In the genomic region with DNA sequence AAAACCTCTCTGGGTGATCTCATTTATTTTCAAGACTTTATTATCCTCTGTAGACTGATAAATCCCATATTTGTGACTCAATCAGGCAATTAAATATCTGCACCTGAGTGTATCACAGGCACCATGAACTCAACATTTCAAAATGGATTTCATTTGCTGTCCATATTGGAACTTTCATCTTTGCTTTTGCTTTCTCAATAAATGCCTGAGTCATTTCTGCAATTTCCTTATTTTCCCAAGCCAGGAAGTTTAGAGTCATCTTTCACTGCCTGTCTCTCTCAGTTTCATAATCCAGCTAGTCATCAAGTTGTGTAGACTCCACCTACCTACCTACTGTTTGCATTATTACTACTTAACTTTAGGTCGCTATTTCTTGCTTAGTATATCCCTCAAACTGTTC, we compare ENCODE assay signal across 1 cellular context.
TF ChIP-seq lines count a peak whose summit lies in the region.

No MANE protein-coding gene starts in this region.

TF ChIP-seq in HepG2, 621 proteins besides CTCF, POLR2A, EP300 and RAD21 (continued from another document):
- TF ChIP-seq, protein P1, sequence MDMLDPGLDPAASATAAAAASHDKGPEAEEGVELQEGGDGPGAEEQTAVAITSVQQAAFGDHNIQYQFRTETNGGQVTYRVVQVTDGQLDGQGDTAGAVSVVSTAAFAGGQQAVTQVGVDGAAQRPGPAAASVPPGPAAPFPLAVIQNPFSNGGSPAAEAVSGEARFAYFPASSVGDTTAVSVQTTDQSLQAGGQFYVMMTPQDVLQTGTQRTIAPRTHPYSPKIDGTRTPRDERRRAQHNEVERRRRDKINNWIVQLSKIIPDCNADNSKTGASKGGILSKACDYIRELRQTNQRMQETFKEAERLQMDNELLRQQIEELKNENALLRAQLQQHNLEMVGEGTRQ (IDR thresholded peaks at IDR 0.05; ENCODE audit: low read depth, low read length) = no peak
- TF ChIP-seq, protein P1 (CRISPR knock-in tag; IDR thresholded peaks at IDR 0.05; ENCODE audit: borderline replicate concordance) = no peak
- TF ChIP-seq RERE (CRISPR knock-in tag; IDR thresholded peaks at IDR 0.05; ENCODE audit: low read depth) = no peak
- TF ChIP-seq IRX3 (CRISPR knock-in tag; IDR thresholded peaks at IDR 0.05; ENCODE audit: borderline replicate concordance, low read depth) = no peak
- no peak for TF ChIP-seq ZNF556 (CRISPR knock-in tag; IDR thresholded peaks at IDR 0.05; ENCODE audit: borderline replicate concordance)
- no peak for TF ChIP-seq THAP8 (CRISPR knock-in tag; IDR thresholded peaks at IDR 0.05; ENCODE audit: borderline replicate concordance)
- TF ChIP-seq CSRNP1 (CRISPR knock-in tag; IDR thresholded peaks at IDR 0.05) = no peak
- no peak for TF ChIP-seq ZNF205 (CRISPR knock-in tag; IDR thresholded peaks at IDR 0.05)
- no peak for TF ChIP-seq SP5 (CRISPR knock-in tag; IDR thresholded peaks at IDR 0.05; ENCODE audit: borderline replicate concordance, low read depth)
- TF ChIP-seq ZBTB21 (CRISPR knock-in tag; IDR thresholded peaks at IDR 0.05) = no peak
- TF ChIP-seq ISL2 (CRISPR knock-in tag; IDR thresholded peaks at IDR 0.05) = no peak
- no peak for TF ChIP-seq TBL1XR1 (IDR thresholded peaks at IDR 0.05; ENCODE audit: borderline replicate concordance, low read length, partially characterized antibody)
